In the genomic region with DNA sequence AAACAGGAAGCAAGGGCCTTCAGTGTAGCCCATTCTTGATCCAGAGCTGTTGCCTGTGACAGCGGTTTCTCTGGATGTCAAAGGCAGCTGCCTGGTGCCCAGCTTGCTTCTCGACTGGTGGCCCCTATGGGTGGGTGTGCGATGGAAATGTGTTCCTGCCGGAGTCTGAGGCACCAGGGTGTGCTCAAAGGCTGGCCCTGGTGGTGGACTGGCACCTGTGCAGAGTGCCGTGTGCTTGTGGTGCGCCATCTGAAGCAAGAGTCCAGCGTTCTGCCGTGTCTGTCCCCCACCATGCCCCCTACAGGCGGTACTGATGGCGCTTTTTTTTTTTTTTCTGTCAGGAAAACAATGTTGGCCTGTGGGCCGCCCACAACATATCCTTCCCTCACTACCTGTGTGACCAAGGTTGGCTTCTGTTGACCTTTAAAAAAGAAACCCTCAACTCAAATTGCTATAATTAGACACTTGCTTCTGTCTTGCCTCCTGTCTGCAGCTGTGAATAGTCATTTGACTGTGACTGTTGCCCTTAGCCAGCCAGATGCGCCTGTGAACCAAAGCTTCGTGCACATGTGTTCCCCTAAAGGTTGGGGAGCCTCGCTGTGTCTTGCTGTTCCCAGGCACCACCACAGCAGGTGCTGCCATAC, we compare ENCODE assay signal across 10 cellular contexts. TPM values are rescaled to one million over a fixed set of nuclear protein-coding genes. Genes with fewer than 3 reads are reported as not detected.
DNase-seq lines count a peak whose midpoint lies in the region; ATAC-seq and TF ChIP-seq lines count a peak whose summit lies in the region.
"Had no signal": no experiment of that assay in that cellular context is flagged by ENCODE, and none has a peak within 500 bp of the region (broad histone marks: within the 10 kb centered on the region; RNA-seq: fewer than 3 reads in every experiment).

No MANE protein-coding gene starts in this region.

- peak; percentile 34 for TF ChIP-seq CTCF in AG09319 (IDR thresholded peaks at IDR 0.05; ENCODE audit: low read depth, low read length)
- TF ChIP-seq CTCF in GM12865 (IDR thresholded peaks at IDR 0.05; ENCODE audit: insufficient read depth, low read depth, low read length, missing control alignments), result peak; percentile 45
- TF ChIP-seq CTCF in sigmoid colon (IDR thresholded peaks at IDR 0.05), result peak in 1 of 4 experiments; percentile 20

- peaks cover 2 to 3% of the 10 kb centered on the region in 2 donors for H3K4me1 ChIP-seq in neuronal stem cell (ENCODE audit: control insufficient read depth in 2 of 2, insufficient read depth in 1 of 2, low read depth in 1 of 2, low read length in 2 of 2)
- peaks cover 0 to 12% (median 10%) of the 10 kb centered on the region in 4 donors for H3K4me1 ChIP-seq in sigmoid colon

- peak overlapping the region; percentile 89 for H3K23ac ChIP-seq in neuronal stem cell (ENCODE audit: low read depth, low read length, poor library complexity)

- no peak overlapping the region for H3K14ac ChIP-seq in neuronal stem cell (ENCODE audit: low read length)

- H2AK5ac ChIP-seq in neuronal stem cell (ENCODE audit: low read depth, low read length), result no peak overlapping the region

- no peak for ATAC-seq in GM19463 (IDR thresholded peaks at IDR 0.05; ENCODE audit: unreplicated experiment)
- no peak for ATAC-seq in GM18858 (IDR thresholded peaks at IDR 0.05; ENCODE audit: unreplicated experiment)

- peaks cover 29% of the 10 kb centered on the region for H3K79me1 ChIP-seq in neuronal stem cell (ENCODE audit: low read depth, low read length)

- WGBS in neuronal stem cell (ENCODE audit: extremely low coverage in 2 of 2, insufficient read length in 2 of 2, insufficient replicate concordance in 1 of 2), 2 donors, result no CpG with 5 or more reads among the region's 14 CpGs
- 58 to 63% methylated on average over 14 of the region's 14 CpGs for WGBS in sigmoid colon, 2 donors

- intact Hi-C loops in sigmoid colon (cut with DNase I), result loop anchor here (10.0 kb wide), 2 partner anchors 126 to 156 kb away; no protein-coding TSS in a partner anchor

- TF ChIP-seq EP300 in sigmoid colon (IDR thresholded peaks at IDR 0.05), result no peak

- H3K36me3 ChIP-seq in neuronal stem cell (replicated peaks in 1 of 2; ENCODE audit: control insufficient read depth in 2 of 2, insufficient read depth in 2 of 2, low read length in 2 of 2) (peaks cover 89 to 100% of the 10 kb centered on the region in 2 donors), sigmoid colon (peaks cover 33 to 89% (median 58%) of the 10 kb centered on the region in 4 donors)

- H4K8ac ChIP-seq in neuronal stem cell (ENCODE audit: low read depth, low read length), result no peak overlapping the region

- H2BK120ac ChIP-seq in neuronal stem cell (ENCODE audit: low read depth, low read length), result no peak overlapping the region

- H3K4me2 ChIP-seq in neuronal stem cell (ENCODE audit: insufficient read depth, low read length, poor library complexity, severe bottlenecking), result no peak overlapping the region

- H2AFZ ChIP-seq in neuronal stem cell (ENCODE audit: low read length), result no peak overlapping the region

- no peak overlapping the region for H2BK12ac ChIP-seq in neuronal stem cell (ENCODE audit: low read length)

- no peak overlapping the region for H2BK5ac ChIP-seq in neuronal stem cell (ENCODE audit: low read length)

- no peak overlapping the region for H3K4ac ChIP-seq in neuronal stem cell (ENCODE audit: low read length)

- peak overlapping the region; percentile 56 for H3K27ac ChIP-seq in neuronal stem cell (replicated peaks; ENCODE audit: low read length)
- H3K27ac ChIP-seq in sigmoid colon, result no peak overlapping the region
- H3K27ac ChIP-seq: neutrophil had no signal

- H3K18ac ChIP-seq in neuronal stem cell (ENCODE audit: low read length), result no peak overlapping the region

- H3K27me3 ChIP-seq in neuronal stem cell (ENCODE audit: control insufficient read depth in 3 of 3, insufficient read depth in 3 of 3, low read depth in 1 of 3, low read length in 3 of 3) (no peaks in the 10 kb centered on the region), sigmoid colon (no peaks in the 10 kb centered on the region)
- H3K27me3 ChIP-seq: neutrophil had no signal

- TF ChIP-seq POLR2A in sigmoid colon (IDR thresholded peaks at IDR 0.05), result no peak

- no peak overlapping the region for H4K91ac ChIP-seq in neuronal stem cell (ENCODE audit: low read depth, low read length, poor library complexity)

- H3K9me3 ChIP-seq in neuronal stem cell (replicated peaks in 1 of 2; ENCODE audit: control insufficient read depth in 2 of 2, insufficient read depth in 1 of 2, low read depth in 1 of 2, low read length in 2 of 2) (no peaks in the 10 kb centered on the region), sigmoid colon (no peaks in the 10 kb centered on the region)
- H3K9me3 ChIP-seq: neutrophil had no signal

- no peak overlapping the region for H2BK15ac ChIP-seq in neuronal stem cell (ENCODE audit: low read length)

- peak overlapping the region; percentile 12 for H3K9ac ChIP-seq in neuronal stem cell (ENCODE audit: low read depth, low read length, poor library complexity)

- H3K4me3 ChIP-seq in GM12865 (ENCODE audit: low read depth, low read length) (no peak overlapping the region), neuronal stem cell (ENCODE audit: low read length in 2 of 2) (no peak overlapping the region), sigmoid colon (no peak overlapping the region)

- DNase-seq in AG09319 (ENCODE audit: extremely low read depth, low read depth) (no peak), GM12865 (ENCODE audit: low read depth) (peak; percentile 62), OCI-M1 (lab: John Stamatoyannopoulos, UW) (peak; percentile 59), dermis blood vessel endothelial cell (peak; percentile 64), neuronal stem cell (ENCODE audit: low spot score) (no peak), sigmoid colon (no peak)

RNA-seq across cellular contexts. Expression of gene RANBP1, which starts 4.7 kb away (rescaled TPM):
- total RNA-seq in dermis blood vessel endothelial cell, result 239 and 338 TPM in 2 replicates
- 496 TPM for polyA plus RNA-seq in neuronal stem cell (2013, experiment 1 of 2)
- polyA plus RNA-seq in neuronal stem cell (2013, experiment 2 of 2), result 494 TPM
- 100 to 1,000 TPM; 135 to 194 (median 163) TPM for total RNA-seq in sigmoid colon
- 100 to 1,000 TPM in 1 of 3 donors, 10 to 100 TPM in 2; 67.9 to 163 (median 79.8) TPM for polyA plus RNA-seq in sigmoid colon

RNA-seq across cellular contexts. Expression of gene TRMT2A, which starts 5.9 kb away (rescaled TPM):
- total RNA-seq in dermis blood vessel endothelial cell, result 39.9 and 48.8 TPM in 2 replicates
- polyA plus RNA-seq in neuronal stem cell (2013, experiment 1 of 2), result 21.2 TPM
- polyA plus RNA-seq in neuronal stem cell (2013, experiment 2 of 2), result 21.9 TPM
- 10 to 100 TPM; 40.0 to 55.1 (median 51.1) TPM for total RNA-seq in sigmoid colon
- 10 to 100 TPM in 1 of 3 donors, 1 to 10 TPM in 2; 8.6 to 43.7 (median 9.0) TPM for polyA plus RNA-seq in sigmoid colon

RNA-seq across cellular contexts. Expression of gene ZDHHC8, which starts 20.4 kb away (rescaled TPM):
- 9.0 and 20.4 TPM in 2 replicates for total RNA-seq in dermis blood vessel endothelial cell
- 44.3 TPM for polyA plus RNA-seq in neuronal stem cell (2013, experiment 1 of 2)
- polyA plus RNA-seq in neuronal stem cell (2013, experiment 2 of 2), result 42.8 TPM
- 10 to 100 TPM in 2 of 4 donors, 1 to 10 TPM in 2; 4.6 to 14.3 (median 9.5) TPM for total RNA-seq in sigmoid colon
- 10 to 100 TPM in 1 of 3 donors, 1 to 10 TPM in 2; 1.8 to 26.0 (median 4.2) TPM for polyA plus RNA-seq in sigmoid colon

RNA-seq across cellular contexts. Expression of gene DGCR8, which starts 31.1 kb away (rescaled TPM):
- total RNA-seq in dermis blood vessel endothelial cell (30.2 and 30.3 TPM in 2 replicates), sigmoid colon (10 to 100 TPM; 15.0 to 32.7 (median 22.2) TPM)
- polyA plus RNA-seq in neuronal stem cell (2013, experiment 1 of 2), result 16.3 TPM
- 16.3 TPM for polyA plus RNA-seq in neuronal stem cell (2013, experiment 2 of 2)
- 10 to 100 TPM in 1 of 3 donors, 1 to 10 TPM in 2; 6.7 to 24.1 (median 8.4) TPM for polyA plus RNA-seq in sigmoid colon

RNA-seq across cellular contexts. Expression of gene CCDC188, which starts 39.7 kb away (rescaled TPM):
- 9.4 and 11.1 TPM in 2 replicates for total RNA-seq in dermis blood vessel endothelial cell
- not detected for polyA plus RNA-seq in neuronal stem cell (2013, experiment 1 of 2)
- polyA plus RNA-seq in neuronal stem cell (2013, experiment 2 of 2), result not detected
- total RNA-seq in sigmoid colon, result under 1 TPM in 1 of 4 donors, not detected in 3; 0.41 TPM
- 1 to 10 TPM in 1 of 3 donors, not detected in 2; 1.1 TPM for polyA plus RNA-seq in sigmoid colon
- total RNA-seq: RPMI7951 had no signal

Comparison
In these comparisons a context has a peak if more than half of its experiments do, and no peak if none do; other contexts are left out.
1. DNase-seq: peak in GM12865 (single experiment), OCI-M1 (single experiment) and dermis blood vessel endothelial cell (single experiment); none in AG09319 (single experiment), neuronal stem cell (single experiment) and sigmoid colon (single experiment).